9 cellular contexts compared by ENCODE assay signal in the genomic region with DNA sequence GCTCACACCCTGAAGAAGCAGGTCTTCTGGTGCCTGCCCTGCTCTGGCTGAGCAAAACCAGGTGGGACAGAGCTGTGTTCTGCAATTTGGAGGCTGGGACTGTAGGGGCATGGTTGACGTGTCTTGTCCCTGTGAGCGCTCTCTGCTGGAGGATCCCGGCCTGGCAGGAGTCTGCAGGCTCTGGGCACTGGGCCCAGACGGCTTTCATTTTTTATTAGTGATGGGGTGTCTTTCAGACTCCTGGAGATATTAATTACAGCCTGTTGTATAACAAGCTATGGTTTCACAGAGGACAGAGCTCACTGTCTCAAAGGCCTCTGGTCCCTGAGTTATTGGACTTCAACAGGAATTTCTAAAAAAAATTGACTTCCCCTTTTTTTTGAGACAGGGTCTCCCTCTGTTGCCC. TPM values are rescaled to one million over a fixed set of nuclear protein-coding genes. Genes with fewer than 3 reads are reported as not detected.
A peak's percentile ranks its signal among the peaks of the same experiment; 100 is the strongest.
DNase-seq lines count a peak whose midpoint lies in the region; ATAC-seq and TF ChIP-seq lines count a peak whose summit lies in the region.
"Had no signal": no experiment of that assay in that cellular context is flagged by ENCODE, and none has a peak within 500 bp of the region (broad histone marks: within the 10 kb centered on the region; RNA-seq: fewer than 3 reads in every experiment).

No MANE protein-coding gene starts in this region.

- TF ChIP-seq CTCF in hepatocyte (IDR thresholded peaks at IDR 0.05; ENCODE audit: poor library complexity), result peak; percentile 68

- H3K4me1 ChIP-seq in CD4-positive, alpha-beta memory T cell (ENCODE audit: insufficient read depth, low read length), result no peaks in the 10 kb centered on the region
- H3K4me1 ChIP-seq in adipocyte (ENCODE audit: control insufficient read depth, insufficient read depth, low read length) (no peaks in the 10 kb centered on the region), hepatocyte (ENCODE audit: insufficient read depth) (no peaks in the 10 kb centered on the region)

- H3K27ac ChIP-seq in CD4-positive, alpha-beta memory T cell (ENCODE audit: low read depth, low read length), result no peak overlapping the region
- no peak overlapping the region for H3K27ac ChIP-seq in hepatocyte

- no peaks in the 10 kb centered on the region for H3K9me2 ChIP-seq in hepatocyte (replicated peaks; ENCODE audit: insufficient read depth)

- H3K9me3 ChIP-seq in CD4-positive, alpha-beta memory T cell (ENCODE audit: control insufficient read depth in 1 of 2, low read length in 2 of 2), result no peaks in the 10 kb centered on the region
- H3K9me3 ChIP-seq in adipocyte (ENCODE audit: control insufficient read depth, low read length) (no peaks in the 10 kb centered on the region), hepatocyte (ENCODE audit: low read depth) (no peaks in the 10 kb centered on the region)

- H3K9me3 Mint-ChIP-seq in CD4-positive, alpha-beta memory T cell, result peaks cover 0 to 4% (median 0%) of the 10 kb centered on the region in 8 donors

- H3K36me3 ChIP-seq in CD4-positive, alpha-beta memory T cell (ENCODE audit: insufficient read depth, low read length), result no peaks in the 10 kb centered on the region
- H3K36me3 ChIP-seq in adipocyte (ENCODE audit: control insufficient read depth, insufficient read depth, low read length, severe bottlenecking) (no peaks in the 10 kb centered on the region), hepatocyte (replicated peaks; ENCODE audit: insufficient read depth, low read depth) (no peaks in the 10 kb centered on the region)

- DNase-seq in CD4-positive, alpha-beta memory T cell, result peak; percentile 21 to 52 (median 33)
- DNase-seq in GM19238 (ENCODE audit: insufficient read length, low spot score) (peak; percentile 47), SHP77 treated with DMSO at 0.1 percent for 48 hours (lab: John Stamatoyannopoulos, UW) (peak; percentile 36), adipocyte (ENCODE audit: low read depth) (peak; percentile 56), hepatocyte (ENCODE audit: low spot score) (peak; percentile 79), smooth muscle cell of the brain vasculature (ENCODE audit: low read depth, low spot score) (peak; percentile 10), DMS79 (lab: John Stamatoyannopoulos, UW) (no peak)

- CTCF ChIA-PET in CD4-positive, alpha-beta memory T cell (lab: Charles Lee; ENCODE audit: partially characterized antibody), result interaction anchor here (0.6 to 2.0 kb wide), 10 partner anchors 14 to 116 kb away, joined by 3 to 8 read pairs (median 3); no protein-coding TSS in a partner anchor

- 19% methylated on average over 4 of the region's 4 CpGs for WGBS in hepatocyte (ENCODE audit: low lambda C conversion rate, missing lambda C conversion rate)

- intact Hi-C loops in CD4-positive, alpha-beta memory T cell (cut with micrococcal nuclease), result no loop called here

- POLR2A ChIA-PET in CD4-positive, alpha-beta memory T cell (lab: Charles Lee; ENCODE audit: partially characterized antibody), result no interaction called here

- H4K20me1 ChIP-seq in hepatocyte (ENCODE audit: insufficient read depth, poor library complexity, severe bottlenecking), result no peaks in the 10 kb centered on the region

- no peak overlapping the region for H2AFZ ChIP-seq in hepatocyte

- peak; percentile 86 for ATAC-seq in HG03378 (IDR thresholded peaks at IDR 0.05; ENCODE audit: unreplicated experiment)

- H3K36me3 Mint-ChIP-seq in CD4-positive, alpha-beta memory T cell, result no peaks in the 10 kb centered on the region

- no peak overlapping the region for H3K27ac Mint-ChIP-seq in CD4-positive, alpha-beta memory T cell
- H3K27ac Mint-ChIP-seq: T-helper 1 cell treated with Interleukin-12 subunit alpha and Interleukin-12 subunit beta and Interleukin-4 antibody, amounts not matched to agents 30 μg/mL and 1 μg/mL, for 36 hours had no signal

- peaks cover 0 to 1% of the 10 kb centered on the region in 2 donors for H3K27me3 Mint-ChIP-seq in CD4-positive, alpha-beta memory T cell

- peaks cover 0 to 3% (median 0%) of the 10 kb centered on the region in 4 donors for H3K4me1 Mint-ChIP-seq in CD4-positive, alpha-beta memory T cell

- H3K9ac ChIP-seq in adipocyte (ENCODE audit: low read length), result no peak overlapping the region

- no peak overlapping the region for H3K4me3 Mint-ChIP-seq in CD4-positive, alpha-beta memory T cell
- H3K4me3 Mint-ChIP-seq: T-helper 1 cell treated with Interleukin-12 subunit alpha and Interleukin-12 subunit beta and Interleukin-4 antibody, amounts not matched to agents 30 μg/mL and 1 μg/mL, for 36 hours had no signal

- H3K79me2 ChIP-seq in hepatocyte, result no peaks in the 10 kb centered on the region

- no peak overlapping the region for H3K4me3 ChIP-seq in CD4-positive, alpha-beta memory T cell (ENCODE audit: low read length in 2 of 2)
- H3K4me3 ChIP-seq in adipocyte (ENCODE audit: low read length), result no peak overlapping the region
- H3K4me3 ChIP-seq in hepatocyte, result no peak overlapping the region

- no peak overlapping the region for H3K4me2 ChIP-seq in hepatocyte

- H3K27me3 ChIP-seq in CD4-positive, alpha-beta memory T cell (ENCODE audit: insufficient read depth, low read length), result no peaks in the 10 kb centered on the region
- H3K27me3 ChIP-seq in adipocyte (replicated peaks; ENCODE audit: control insufficient read depth, insufficient read depth, low read length), result peaks cover 11% of the 10 kb centered on the region
- H3K27me3 ChIP-seq in hepatocyte, result no peaks in the 10 kb centered on the region

RNA-seq across cellular contexts. Expression of a gene that starts 29.5 kb away (rescaled TPM):
- total RNA-seq in CD4-positive, alpha-beta memory T cell, result 10 to 100 TPM; 19.2 to 19.7 TPM
- polyA plus RNA-seq in CD4-positive, alpha-beta memory T cell, result 1 to 10 TPM in 1 of 2 donors, under 1 TPM in 1; 0.10 to 2.7 TPM
- 14.2 and 17.2 TPM in 2 replicates for total RNA-seq in hepatocyte
- 14.5 and 19.7 TPM in 2 replicates for polyA plus RNA-seq in hepatocyte

RNA-seq across cellular contexts. Expression of a gene that starts 58.8 kb away (rescaled TPM):
- total RNA-seq in CD4-positive, alpha-beta memory T cell, result under 1 TPM; 0.11 to 0.26 TPM
- not detected for polyA plus RNA-seq in CD4-positive, alpha-beta memory T cell
- total RNA-seq in hepatocyte, result 6.8 and 8.6 TPM in 2 replicates
- 3.8 and 6.5 TPM in 2 replicates for polyA plus RNA-seq in hepatocyte
